Comparison of ENCODE assay signal across 27 cellular contexts in genomic region chr20:53309515-53309914, GRCh38.
"Had no signal": no experiment of that assay in that cellular context is flagged by ENCODE, and none has a peak within 500 bp of the region (broad histone marks: within the 10 kb centered on the region; RNA-seq: fewer than 3 reads in every experiment).

No MANE protein-coding gene starts in this region.

- H3K36me3 ChIP-seq: neural progenitor cell, ovary, right lobe of liver, sigmoid colon, suprapubic skin, tibial artery, transverse colon, upper lobe of right lung, vagina had no signal

- H3K4me2 ChIP-seq: neural progenitor cell had no signal

- H3K79me2 ChIP-seq: parathyroid adenoma had no signal

- DNase-seq: naive B cell; naive thymus-derived CD8-positive, alpha-beta T cell; nephron progenitor cell; occipital lobe; ovary; posterior cingulate gyrus; psoas muscle; right cardiac atrium; right lobe of liver; sigmoid colon; small intestine; stimulated activated CD4-positive, alpha-beta T cell treated with anti-CD3 and anti-CD28 coated beads, Interleukin-15, amount 100 ng/mL, for 24 hours; stimulated activated CD4-positive, alpha-beta T cell treated with anti-CD3 and anti-CD28 coated beads, Interleukin-2, amount 100 ng/mL, for 24 hours; stimulated activated CD4-positive, alpha-beta T cell treated with anti-CD3 and anti-CD28 coated beads, Interleukin-2, amount 100 ng/mL, for 48 hours; stimulated activated CD4-positive, alpha-beta T cell treated with anti-CD3 and anti-CD28 coated beads, Interleukin-4, amount 100 ng/mL, for 24 hours; stimulated activated naive CD4-positive, alpha-beta T cell; stimulated activated naive CD8-positive, alpha-beta T cell treated with anti-CD3 and anti-CD28 coated beads, Interleukin-15, amount 100 ng/mL, for 72 hours; stimulated activated naive CD8-positive, alpha-beta T cell treated with anti-CD3 and anti-CD28 coated beads, Interleukin-15, Interleukin-2, amounts not matched to agents 100 U/mL and 50 U/mL, for 24 hours; substantia nigra; testis; tibial artery; transverse colon; upper lobe of right lung had no signal

- H3K4me3 ChIP-seq: neural progenitor cell, ovary, psoas muscle, right lobe of liver, sigmoid colon, suprapubic skin, testis, tibial artery, transverse colon, upper lobe of right lung, vagina had no signal

- H3K27ac ChIP-seq: neural progenitor cell, ovary, parathyroid adenoma, psoas muscle, right lobe of liver, sigmoid colon, suprapubic skin, testis, tibial artery, transverse colon, upper lobe of right lung, vagina had no signal

- H3K9ac ChIP-seq: neural progenitor cell, parathyroid adenoma had no signal

- H2AFZ ChIP-seq: neural progenitor cell, parathyroid adenoma had no signal

- H3K9me3 ChIP-seq: ovary, psoas muscle, right lobe of liver, suprapubic skin, testis, tibial artery, transverse colon, upper lobe of right lung, vagina had no signal

- H3K27me3 ChIP-seq: neural progenitor cell, ovary, right lobe of liver, sigmoid colon, suprapubic skin, testis, tibial artery, transverse colon, upper lobe of right lung, vagina had no signal
